In genomic region chr21:40753756-40754155, GRCh38 we compare ENCODE assay signal across 19 cellular contexts.
DNase-seq lines count a peak whose midpoint lies in the region; ATAC-seq and TF ChIP-seq lines count a peak whose summit lies in the region.
"Had no signal": no experiment of that assay in that cellular context is flagged by ENCODE, and none has a peak within 500 bp of the region (broad histone marks: within the 10 kb centered on the region; RNA-seq: fewer than 3 reads in every experiment).

No MANE protein-coding gene starts in this region.

- no peak overlapping the region for H3K27ac ChIP-seq in left lung
- H3K27ac ChIP-seq: A549; BLaER1 treated with 17β-estradiol and CSF1 and Interleukin-3, amounts not matched to agents 10 nM and 100 nM; GM23248 had no signal

- DNase-seq in Right ventricle myocardium superior (no peak), left cardiac atrium (no peak), dedifferentiated amniotic fluid mesenchymal stem cell (ENCODE audit: extremely low spot score) (peak; percentile 11), left lung (no peak), NCI-H345 (lab: John Stamatoyannopoulos, UW) (no peak)
- DNase-seq: 8988T; ACHN; AML-193; BE2C; CD4-positive, alpha-beta T cell; CD8-positive, alpha-beta memory T cell; DMS53; GF-D8; GM23248; H7; HCEC 1CT had no signal

- no peak for TF ChIP-seq CTCF in left lung (IDR thresholded peaks at IDR 0.05)

- H3K4me1 ChIP-seq in left lung: no peaks in the 10 kb centered on the region
- H3K4me1 ChIP-seq: A549; BE2C; BLaER1 treated with 17β-estradiol and CSF1 and Interleukin-3, amounts not matched to agents 10 nM and 100 nM had no signal

- H3K36me3 ChIP-seq in left lung: no peaks in the 10 kb centered on the region
- H3K36me3 ChIP-seq: BE2C; BLaER1 treated with 17β-estradiol and CSF1 and Interleukin-3, amounts not matched to agents 10 nM and 100 nM had no signal

- ATAC-seq in Right ventricle myocardium superior (ENCODE audit: poor library complexity): peak; percentile 39
- no peak for ATAC-seq in left cardiac atrium
- peak; percentile 42 for ATAC-seq in left lung
- no peak for ATAC-seq in esophagus mucosa
- ATAC-seq: A549 had no signal

- intact Hi-C loops in Right ventricle myocardium superior (cut with DNase I): no loop called here
- intact Hi-C loops in left cardiac atrium (cut with DNase I): no loop called here
- intact Hi-C loops in left lung (cut with DNase I): no loop called here

- H3K4me3 ChIP-seq in left lung: no peak overlapping the region
- H3K4me3 ChIP-seq: A549; BLaER1 treated with 17β-estradiol and CSF1 and Interleukin-3, amounts not matched to agents 10 nM and 100 nM; GM23248 had no signal

- no peaks in the 10 kb centered on the region for H3K27me3 ChIP-seq in left lung
- H3K27me3 ChIP-seq: BE2C; BLaER1 treated with 17β-estradiol and CSF1 and Interleukin-3, amounts not matched to agents 10 nM and 100 nM had no signal

- peaks cover 0 to 2% of the 10 kb centered on the region in 2 donors for H3K9me3 ChIP-seq in left lung
- H3K9me3 ChIP-seq: A549; BE2C; BLaER1 treated with 17β-estradiol and CSF1 and Interleukin-3, amounts not matched to agents 10 nM and 100 nM had no signal

Comparison
In these comparisons a context has a peak if more than half of its experiments do, and no peak if none do; other contexts are left out.
1. ATAC-seq: peak in Right ventricle myocardium superior (single experiment) and left lung (single experiment); none in left cardiac atrium (0 of 2) and esophagus mucosa (single experiment).